8 cellular contexts compared by ENCODE assay signal in genomic region chr14:63276492-63277342, GRCh38. TPM values are rescaled to one million over a fixed set of nuclear protein-coding genes. Genes with fewer than 3 reads are reported as not detected.
DNase-seq lines count a peak whose midpoint lies in the region; ATAC-seq, FAIRE-seq and TF ChIP-seq lines count a peak whose summit lies in the region.

No MANE protein-coding gene starts in this region.

- peak; percentile 29 for ATAC-seq in gastroesophageal sphincter

- TF ChIP-seq EP300 in gastroesophageal sphincter (IDR thresholded peaks at IDR 0.05): no peak
- no peak for TF ChIP-seq EP300 in sigmoid colon (IDR thresholded peaks at IDR 0.05)

- no peak overlapping the region for H3K4me3 ChIP-seq in GM06990 (replicated peaks; ENCODE audit: low read depth, low read length)
- no peak overlapping the region for H3K4me3 ChIP-seq in gastroesophageal sphincter
- H3K4me3 ChIP-seq in sigmoid colon: no peak overlapping the region

- no peaks in the 10 kb centered on the region for H3K9me3 ChIP-seq in gastroesophageal sphincter
- no peaks in the 10 kb centered on the region for H3K9me3 ChIP-seq in sigmoid colon

- FAIRE-seq in TTC549 (lab: Jason Lieb, UNC): peak; percentile 66

- H3K27me3 Mint-ChIP-seq in activated CD4-positive, alpha-beta memory T cell treated with anti-CD3 and anti-CD28 coated beads for 36 hours: peaks cover 7% of the 10 kb centered on the region

- H3K36me3 ChIP-seq in GM06990 (ENCODE audit: control insufficient read depth, insufficient read depth, low read length) (no peaks in the 10 kb centered on the region), gastroesophageal sphincter (peaks cover 0 to 9% of the 10 kb centered on the region in 2 donors), sigmoid colon (peaks cover 0 to 7% (median 0%) of the 10 kb centered on the region in 4 donors)

- H3K27ac Mint-ChIP-seq in activated CD4-positive, alpha-beta memory T cell treated with anti-CD3 and anti-CD28 coated beads for 36 hours: no peak overlapping the region

- no peaks in the 10 kb centered on the region for H3K36me3 Mint-ChIP-seq in activated CD4-positive, alpha-beta memory T cell treated with anti-CD3 and anti-CD28 coated beads for 36 hours

- H3K4me3 Mint-ChIP-seq in activated CD4-positive, alpha-beta memory T cell treated with anti-CD3 and anti-CD28 coated beads for 36 hours: no peak overlapping the region

- no peak for DNase-seq in GM06990 (ENCODE audit: extremely low read depth, insufficient read length)
- DNase-seq in HEK293T (ENCODE audit: extremely low spot score): peak; percentile 60
- peak; percentile 79 for DNase-seq in NCI-H146 treated with DMSO at 0.1 percent for 48 hours (lab: John Stamatoyannopoulos, UW; ENCODE audit: unreplicated experiment)
- no peak for DNase-seq in sigmoid colon
- no peak for DNase-seq in activated CD4-positive, alpha-beta memory T cell treated with anti-CD3 and anti-CD28 coated beads for 36 hours
- no peak for DNase-seq in HK-2 (ENCODE audit: unreplicated experiment)

- H3K4me1 ChIP-seq in gastroesophageal sphincter (peaks cover 0 to 37% (median 7%) of the 10 kb centered on the region in 3 donors), sigmoid colon (peaks cover 0 to 5% (median 0%) of the 10 kb centered on the region in 4 donors)

- H3K9me3 Mint-ChIP-seq in activated CD4-positive, alpha-beta memory T cell treated with anti-CD3 and anti-CD28 coated beads for 36 hours: no peaks in the 10 kb centered on the region

- CTCF ChIA-PET in HEK293T (lab: Yijun Ruan, JAX): interaction anchor here (0.6 to 1.7 kb wide), 7 partner anchors 8 to 1108 kb away, joined by 3 to 7 read pairs (median 4); no protein-coding TSS in a partner anchor
- CTCF ChIA-PET in activated CD4-positive, alpha-beta memory T cell treated with anti-CD3 and anti-CD28 coated beads for 36 hours (lab: Charles Lee): interaction anchor here (0.6 to 2.1 kb wide), 16 partner anchors 8 to 1150 kb away, joined by 3 to 13 read pairs (median 4); no protein-coding TSS in a partner anchor

- H3K27me3 ChIP-seq in GM06990 (replicated peaks; ENCODE audit: control insufficient read depth, insufficient read depth, low read length) (no peaks in the 10 kb centered on the region; the same call in 1 of the 2 replicates), gastroesophageal sphincter (no peaks in the 10 kb centered on the region), sigmoid colon (no peaks in the 10 kb centered on the region)

- intact Hi-C loops in sigmoid colon (cut with DNase I): loop anchor here (1.0 to 5.0 kb wide), 2 partner anchors 102 to 1114 kb away; no protein-coding TSS in a partner anchor
- intact Hi-C loops in activated CD4-positive, alpha-beta memory T cell treated with anti-CD3 and anti-CD28 coated beads for 36 hours (cut with micrococcal nuclease): loop anchor here (1.0 to 2.0 kb wide), 3 partner anchors 102 to 1114 kb away; no protein-coding TSS in a partner anchor

- H3K27ac ChIP-seq in gastroesophageal sphincter: no peak overlapping the region
- H3K27ac ChIP-seq in sigmoid colon: no peak overlapping the region

- TF ChIP-seq CTCF in GM06990 (IDR thresholded peaks at IDR 0.05; ENCODE audit: insufficient read depth, low read length, poor library complexity, severe bottlenecking) (peak; percentile 61), gastroesophageal sphincter (IDR thresholded peaks at IDR 0.05) (peak; percentile 69 to 92 (median 84)), sigmoid colon (IDR thresholded peaks at IDR 0.05) (peak; percentile 65 to 81 (median 76))

- H3K4me1 Mint-ChIP-seq in activated CD4-positive, alpha-beta memory T cell treated with anti-CD3 and anti-CD28 coated beads for 36 hours (ENCODE audit: low read depth): no peaks in the 10 kb centered on the region

- POLR2A ChIA-PET in HEK293T (lab: Yijun Ruan, JAX): no interaction called here
- POLR2A ChIA-PET in activated CD4-positive, alpha-beta memory T cell treated with anti-CD3 and anti-CD28 coated beads for 36 hours (lab: Charles Lee): no interaction called here

- no peak for TF ChIP-seq POLR2A in gastroesophageal sphincter (IDR thresholded peaks at IDR 0.05)
- no peak for TF ChIP-seq POLR2A in sigmoid colon (IDR thresholded peaks at IDR 0.05)

- 38 to 45% methylated on average over 3 to 5 of the region's 5 CpGs for WGBS in gastroesophageal sphincter (ENCODE audit: low coverage in 1 of 2), 2 donors
- WGBS in sigmoid colon, 2 donors: 49% methylated on average over 5 of the region's 5 CpGs

TF ChIP-seq in HEK293T, 16 proteins besides CTCF, POLR2A, EP300 and RAD21:
- TF ChIP-seq SP1 (IDR thresholded peaks at IDR 0.05) (no peak), FOXA1 (IDR thresholded peaks at IDR 0.05) (no peak), ARNT (IDR thresholded peaks at IDR 0.05) (no peak)

RNA-seq across cellular contexts. Expression of gene GPHB5, which starts 42.0 kb away (rescaled TPM):
- not detected for total RNA-seq in gastroesophageal sphincter
- total RNA-seq in sigmoid colon: not detected
- polyA plus RNA-seq in sigmoid colon: not detected
- not detected for total RNA-seq in activated CD4-positive, alpha-beta memory T cell treated with anti-CD3 and anti-CD28 coated beads for 36 hours

Comparison
In these comparisons a context has a peak if more than half of its experiments do, and no peak if none do; other contexts are left out.
1. DNase-seq: peak in HEK293T (single experiment) and NCI-H146 treated with DMSO at 0.1 percent for 48 hours (single experiment); none in GM06990 (single experiment), sigmoid colon (single experiment), activated CD4-positive, alpha-beta memory T cell treated with anti-CD3 and anti-CD28 coated beads for 36 hours (single experiment) and HK-2 (single experiment).
2. Peak in every context shown above with its lines, with median percentiles within 50 percentile points of each other: CTCF ChIP-seq.